In the genomic region with DNA sequence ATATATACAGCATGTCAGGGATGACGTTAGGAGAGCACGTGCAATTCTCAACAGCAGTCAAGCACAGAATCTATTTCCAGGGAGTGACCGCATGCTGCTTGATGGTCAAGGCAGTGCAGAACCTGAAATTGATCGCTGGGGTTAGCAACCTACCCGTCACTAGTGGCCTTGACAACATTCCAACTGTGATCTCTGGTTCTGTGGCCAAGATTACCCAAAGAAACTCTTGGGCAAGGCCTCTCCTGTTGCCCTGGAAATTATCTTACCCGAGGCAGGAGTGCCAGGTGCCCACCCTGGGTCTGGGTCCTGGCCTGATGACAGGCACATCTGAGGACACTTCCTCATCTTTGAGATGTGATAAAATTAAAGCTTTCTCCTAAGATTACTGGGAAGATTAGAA, we compare ENCODE assay signal across 1 cellular context.
A peak's percentile ranks its signal among the peaks of the same experiment; 100 is the strongest.
TF ChIP-seq lines count a peak whose summit lies in the region.

No MANE protein-coding gene starts in this region.

TF ChIP-seq in K562, 482 proteins besides CTCF, POLR2A, EP300 and RAD21:
- TF ChIP-seq, protein P1, sequence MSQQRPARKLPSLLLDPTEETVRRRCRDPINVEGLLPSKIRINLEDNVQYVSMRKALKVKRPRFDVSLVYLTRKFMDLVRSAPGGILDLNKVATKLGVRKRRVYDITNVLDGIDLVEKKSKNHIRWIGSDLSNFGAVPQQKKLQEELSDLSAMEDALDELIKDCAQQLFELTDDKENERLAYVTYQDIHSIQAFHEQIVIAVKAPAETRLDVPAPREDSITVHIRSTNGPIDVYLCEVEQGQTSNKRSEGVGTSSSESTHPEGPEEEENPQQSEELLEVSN (IDR thresholded peaks at IDR 0.05; ENCODE audit: borderline replicate concordance in 1 of 2, extremely low read depth in 1 of 2, insufficient read depth in 1 of 2, insufficient read length in 1 of 2, low read depth in 1 of 2, low read length in 1 of 2, poor library complexity in 1 of 2, severe bottlenecking in 1 of 2), result peak in 1 of 2 experiments; percentile 22
- TF ChIP-seq SP1 (CRISPR knock-in tag; IDR thresholded peaks at IDR 0.05), result peak; percentile 34; the same call in 1 of the 2 replicates
- no peak for TF ChIP-seq TGIF2 (CRISPR knock-in tag; IDR thresholded peaks at IDR 0.05)
